Comparison of ENCODE assay signal across 14 cellular contexts in genomic region chr17:82188001-82188961, GRCh38. TPM values are rescaled to one million over a fixed set of nuclear protein-coding genes. Genes with fewer than 3 reads are reported as not detected.
DNase-seq lines count a peak whose midpoint lies in the region; TF ChIP-seq lines count a peak whose summit lies in the region.
"Had no signal": no experiment of that assay in that cellular context is flagged by ENCODE, and none has a peak within 500 bp of the region (broad histone marks: within the 10 kb centered on the region; RNA-seq: fewer than 3 reads in every experiment).

No MANE protein-coding gene starts in this region.

- TF ChIP-seq CTCF in osteoblast (IDR thresholded peaks at IDR 0.05; ENCODE audit: extremely low read depth, low read depth, low read length), result no peak

- no peak overlapping the region for H3K27ac ChIP-seq in osteoblast (ENCODE audit: low read depth, low read length)
- H3K27ac ChIP-seq: BLaER1 treated with 17β-estradiol and CSF1 and Interleukin-3, amounts not matched to agents 10 nM and 100 nM had no signal

- DNase-seq in NCI-H2107 treated with DMSO at 0.1 percent for 48 hours (lab: John Stamatoyannopoulos, UW; ENCODE audit: unreplicated experiment) (peak; percentile 8), NCI-H2107 (lab: John Stamatoyannopoulos, UW) (no peak), NCI-H146 (lab: John Stamatoyannopoulos, UW) (peak; percentile 83), NCI-H748 treated with DMSO at 0.1 percent for 48 hours (lab: John Stamatoyannopoulos, UW) (peak; percentile 1), osteoblast (ENCODE audit: insufficient read length, low spot score, missing footprints) (peak; percentile 82), ecto neural progenitor cell (ENCODE audit: low spot score) (no peak), dedifferentiated amniotic fluid mesenchymal stem cell (ENCODE audit: extremely low spot score) (no peak)
- no peak for DNase-seq in activated CD8-positive, alpha-beta memory T cell treated with anti-CD3 and anti-CD28 coated beads, Interleukin-2, amount 50 U/mL, for 4 hours
- DNase-seq: EL, Kasumi-1, NCI-H1694, NCI-H226, SIG-M5 had no signal

- H3K4me1 ChIP-seq in osteoblast (ENCODE audit: insufficient read depth, low read length), result no peaks in the 10 kb centered on the region

- no peak overlapping the region for H2AFZ ChIP-seq in osteoblast (ENCODE audit: low read length)

- H3K27me3 ChIP-seq in osteoblast (ENCODE audit: insufficient read depth, low read length), result no peaks in the 10 kb centered on the region
- H3K27me3 ChIP-seq: BLaER1 treated with 17β-estradiol and CSF1 and Interleukin-3, amounts not matched to agents 10 nM and 100 nM had no signal

- no peaks in the 10 kb centered on the region for H3K79me2 ChIP-seq in osteoblast (ENCODE audit: insufficient read depth, low read length)

- H3K4me3 ChIP-seq in osteoblast (ENCODE audit: insufficient read depth, low read length), result no peak overlapping the region
- H3K4me3 ChIP-seq: BLaER1 treated with 17β-estradiol and CSF1 and Interleukin-3, amounts not matched to agents 10 nM and 100 nM had no signal

- no peak overlapping the region for H3K4me2 ChIP-seq in osteoblast (ENCODE audit: insufficient read depth, low read length)
- H3K4me2 ChIP-seq: BLaER1 treated with 17β-estradiol and CSF1 and Interleukin-3, amounts not matched to agents 10 nM and 100 nM had no signal

- H4K20me1 ChIP-seq in osteoblast (ENCODE audit: insufficient read depth, low read length), result no peaks in the 10 kb centered on the region
- H4K20me1 ChIP-seq: BLaER1 treated with 17β-estradiol and CSF1 and Interleukin-3, amounts not matched to agents 10 nM and 100 nM had no signal

- peaks cover 34% of the 10 kb centered on the region for H3K36me3 ChIP-seq in osteoblast (ENCODE audit: insufficient read depth, low read length)

- H3K9me3 ChIP-seq in osteoblast (ENCODE audit: low read depth, low read length), result no peaks in the 10 kb centered on the region
- H3K9me3 ChIP-seq: BLaER1 treated with 17β-estradiol and CSF1 and Interleukin-3, amounts not matched to agents 10 nM and 100 nM had no signal

RNA-seq across cellular contexts. Expression of gene CCDC57, which starts 24.4 kb away (rescaled TPM):
- total RNA-seq in osteoblast, result 21.0 and 25.9 TPM in 2 replicates

RNA-seq across cellular contexts. Expression of gene SLC16A3, which starts 40.6 kb away (rescaled TPM):
- 129 and 222 TPM in 2 replicates for total RNA-seq in osteoblast

Comparison
In these comparisons a context has a peak if more than half of its experiments do, and no peak if none do; other contexts are left out.
1. DNase-seq: peak in NCI-H2107 treated with DMSO at 0.1 percent for 48 hours (single experiment), NCI-H146 (single experiment), NCI-H748 treated with DMSO at 0.1 percent for 48 hours (single experiment) and osteoblast (single experiment); none in NCI-H2107 (single experiment), ecto neural progenitor cell (single experiment), activated CD8-positive, alpha-beta memory T cell treated with anti-CD3 and anti-CD28 coated beads, Interleukin-2, amount 50 U/mL, for 4 hours (single experiment) and dedifferentiated amniotic fluid mesenchymal stem cell (single experiment).